20 cellular contexts compared by ENCODE assay signal in genomic region chr6:157429248-157429647, GRCh38. TPM values are rescaled to one million over a fixed set of nuclear protein-coding genes. Genes with fewer than 3 reads are reported as not detected.
DNase-seq lines count a peak whose midpoint lies in the region; ATAC-seq and TF ChIP-seq lines count a peak whose summit lies in the region.
"Had no signal": no experiment of that assay in that cellular context is flagged by ENCODE, and none has a peak within 500 bp of the region (broad histone marks: within the 10 kb centered on the region; RNA-seq: fewer than 3 reads in every experiment).

No MANE protein-coding gene starts in this region.

- H3K4me3 Mint-ChIP-seq in activated T-helper 1 cell treated with anti-CD3 and anti-CD28 coated beads, Interleukin-12 subunit alpha, Interleukin-12 subunit beta, Interleukin-2, Interleukin-4 antibody, amounts not matched to agents 30 ng/mL and 10 ng/mL and 1 ng/mL, durations not matched to agents 14 hours and 24 hours and 36 hours, result peak overlapping the region; percentile 20
- H3K4me3 Mint-ChIP-seq: CD4-positive, alpha-beta T cell; natural killer cell had no signal

- peaks cover 3 to 88% (median 37%) of the 10 kb centered on the region in 9 donors for H3K4me1 ChIP-seq in heart right ventricle
- H3K4me1 ChIP-seq in uterus, result peaks cover 0 to 5% of the 10 kb centered on the region in 2 donors

- no peak overlapping the region for H3K4me3 ChIP-seq in heart right ventricle
- H3K4me3 ChIP-seq in uterus, result no peak overlapping the region
- H3K4me3 ChIP-seq: body of pancreas, left lung, tibial artery had no signal

- no peak for TF ChIP-seq POLR2A in uterus (IDR thresholded peaks at IDR 0.05)

- ATAC-seq in heart right ventricle (no peak), Right ventricle myocardium inferior (no peak)
- ATAC-seq: left lung, natural killer cell had no signal

- peaks cover 7% of the 10 kb centered on the region for H3K36me3 Mint-ChIP-seq in activated T-helper 1 cell treated with anti-CD3 and anti-CD28 coated beads, Interleukin-12 subunit alpha, Interleukin-12 subunit beta, Interleukin-2, Interleukin-4 antibody, amounts not matched to agents 30 ng/mL and 10 ng/mL and 1 ng/mL, durations not matched to agents 14 hours and 24 hours and 36 hours (ENCODE audit: low read depth)
- H3K36me3 Mint-ChIP-seq: natural killer cell had no signal

- H3K36me3 ChIP-seq in heart right ventricle, result no peaks in the 10 kb centered on the region
- no peaks in the 10 kb centered on the region for H3K36me3 ChIP-seq in uterus
- H3K36me3 ChIP-seq: left lung, tibial artery had no signal

- peak overlapping the region in 8 of 10 donors; percentile 6 to 91 (median 82) for H3K27ac ChIP-seq in heart right ventricle
- H3K27ac ChIP-seq in uterus, result peak overlapping the region; percentile 28 to 61
- H3K27ac ChIP-seq: left lung, tibial artery had no signal

- H3K27ac Mint-ChIP-seq in activated T-helper 1 cell treated with anti-CD3 and anti-CD28 coated beads, Interleukin-12 subunit alpha, Interleukin-12 subunit beta, Interleukin-2, Interleukin-4 antibody, amounts not matched to agents 30 ng/mL and 10 ng/mL and 1 ng/mL, durations not matched to agents 14 hours and 24 hours and 36 hours, result peak overlapping the region; percentile 77
- H3K27ac Mint-ChIP-seq: CD4-positive, alpha-beta T cell; natural killer cell had no signal

- no peaks in the 10 kb centered on the region for H3K9me3 Mint-ChIP-seq in activated T-helper 1 cell treated with anti-CD3 and anti-CD28 coated beads, Interleukin-12 subunit alpha, Interleukin-12 subunit beta, Interleukin-2, Interleukin-4 antibody, amounts not matched to agents 30 ng/mL and 10 ng/mL and 1 ng/mL, durations not matched to agents 14 hours and 24 hours and 36 hours
- H3K9me3 Mint-ChIP-seq: CD4-positive, alpha-beta T cell; natural killer cell had no signal

- no peaks in the 10 kb centered on the region for H3K27me3 ChIP-seq in heart right ventricle
- H3K27me3 ChIP-seq in uterus, result no peaks in the 10 kb centered on the region
- H3K27me3 ChIP-seq: body of pancreas, left lung, tibial artery had no signal

- H3K9me3 ChIP-seq in heart right ventricle (no peaks in the 10 kb centered on the region), uterus (no peaks in the 10 kb centered on the region)
- H3K9me3 ChIP-seq: body of pancreas, left lung, tibial artery had no signal

- 71 to 84% methylated on average over 1 of the region's 1 CpG for WGBS in heart right ventricle, 2 donors

- H3K4me1 Mint-ChIP-seq in activated T-helper 1 cell treated with anti-CD3 and anti-CD28 coated beads, Interleukin-12 subunit alpha, Interleukin-12 subunit beta, Interleukin-2, Interleukin-4 antibody, amounts not matched to agents 30 ng/mL and 10 ng/mL and 1 ng/mL, durations not matched to agents 14 hours and 24 hours and 36 hours (ENCODE audit: low read depth), result peaks cover 43% of the 10 kb centered on the region

- DNase-seq in heart right ventricle (no peak), Right ventricle myocardium inferior (ENCODE audit: missing footprints) (no peak), kidney tubule cell (ENCODE audit: low spot score) (peak; percentile 58), uterus (no peak), iPS-NIHi11 (ENCODE audit: low spot score) (no peak), GM20000 (ENCODE audit: low spot score) (no peak)
- no peak for DNase-seq in activated T-helper 1 cell treated with anti-CD3 and anti-CD28 coated beads, Interleukin-12 subunit alpha, Interleukin-12 subunit beta, Interleukin-2, Interleukin-4 antibody, amounts not matched to agents 30 ng/mL and 10 ng/mL and 1 ng/mL, durations not matched to agents 14 hours and 24 hours and 36 hours (ENCODE audit: low spot score)
- DNase-seq: body of pancreas; CD4-positive, alpha-beta T cell; cerebellar nuclear complex; DMS153; left lung; natural killer cell; NCI-H1105 treated with DMSO at 0.1 percent for 48 hours; NCI-H2029; NCI-H345; NCI-H748 treated with DMSO at 0.1 percent for 48 hours; RPMI8226; stimulated activated naive CD4-positive, alpha-beta T cell; tibial artery had no signal

- TF ChIP-seq CTCF in heart right ventricle (IDR thresholded peaks at IDR 0.05) (no peak), uterus (IDR thresholded peaks at IDR 0.05) (no peak), GM20000 (IDR thresholded peaks at IDR 0.05; ENCODE audit: extremely low read depth, missing control alignments) (no peak)

- intact Hi-C loops in heart right ventricle (cut with DNase I) (no loop called here), Right ventricle myocardium inferior (cut with DNase I) (no loop called here), uterus (cut with DNase I; ENCODE audit: low total_unique reads) (no loop called here)
- intact Hi-C loops in activated T-helper 1 cell treated with anti-CD3 and anti-CD28 coated beads, Interleukin-12 subunit alpha, Interleukin-12 subunit beta, Interleukin-2, Interleukin-4 antibody, amounts not matched to agents 30 ng/mL and 10 ng/mL and 1 ng/mL, durations not matched to agents 14 hours and 24 hours and 36 hours (cut with micrococcal nuclease), result loop anchor here (1.0 to 2.0 kb wide), 5 partner anchors 14 to 70 kb away; partner anchors contain the start of gene ZDHHC14

- peaks cover 3% of the 10 kb centered on the region for H3K27me3 Mint-ChIP-seq in activated T-helper 1 cell treated with anti-CD3 and anti-CD28 coated beads, Interleukin-12 subunit alpha, Interleukin-12 subunit beta, Interleukin-2, Interleukin-4 antibody, amounts not matched to agents 30 ng/mL and 10 ng/mL and 1 ng/mL, durations not matched to agents 14 hours and 24 hours and 36 hours (ENCODE audit: insufficient read depth)
- H3K27me3 Mint-ChIP-seq: CD4-positive, alpha-beta T cell had no signal

RNA-seq across cellular contexts. Expression of gene ZDHHC14, which starts 48.3 kb away (rescaled TPM):
- 10 to 100 TPM in 9 of 10 donors, 1 to 10 TPM in 1; 9.1 to 31.2 (median 16.3) TPM for total RNA-seq in heart right ventricle
- 1 to 10 TPM; 7.7 to 9.9 TPM for polyA plus RNA-seq in heart right ventricle
- 12.7 TPM for total RNA-seq in Right ventricle myocardium inferior
- 14.4 and 17.9 TPM in 2 replicates for total RNA-seq in activated T-helper 1 cell treated with anti-CD3 and anti-CD28 coated beads, Interleukin-12 subunit alpha, Interleukin-12 subunit beta, Interleukin-2, Interleukin-4 antibody, amounts not matched to agents 30 ng/mL and 10 ng/mL and 1 ng/mL, durations not matched to agents 14 hours and 24 hours and 36 hours
- total RNA-seq in uterus, result 10 to 100 TPM in 3 of 4 donors, 1 to 10 TPM in 1; 5.6 to 28.3 (median 12.9) TPM
